Comparison of ENCODE assay signal across 16 cellular contexts in genomic region chr3:45626096-45626887, GRCh38.
"Had no signal": no experiment of that assay in that cellular context is flagged by ENCODE, and none has a peak within 500 bp of the region (broad histone marks: within the 10 kb centered on the region; RNA-seq: fewer than 3 reads in every experiment).

No MANE protein-coding gene starts in this region.

- FAIRE-seq: frontal cortex, urothelium cell line had no signal

- ATAC-seq: activated CD8-positive, alpha-beta T cell treated with anti-CD3 and anti-CD28 coated beads for 36 hours; activated T-cell treated with anti-CD3 and anti-CD28 coated beads, Interleukin-2, amount 50 U/mL, for 4 hours; naive thymus-derived CD4-positive, alpha-beta T cell; stimulated activated memory B cell treated with anti-CD40 and anti-IgM and Interleukin-4, amounts not matched to agents 10 μg/mL and 1 μg/mL and 100 μg/mL, for 72 hours had no signal

- H3K9me3 ChIP-seq: thyroid gland had no signal

- H2AFZ ChIP-seq: parathyroid adenoma had no signal

- H3K27ac ChIP-seq: parathyroid adenoma had no signal

- H3K9ac ChIP-seq: parathyroid adenoma had no signal

- H3K36me3 ChIP-seq: thyroid gland had no signal

- H3K4me1 ChIP-seq: parathyroid adenoma had no signal

- H3K4me3 ChIP-seq: lung, thyroid gland had no signal

- DNase-seq: activated CD8-positive, alpha-beta T cell treated with anti-CD3 and anti-CD28 coated beads for 36 hours; activated effector memory CD4-positive, alpha-beta T cell treated with anti-CD3 and anti-CD28 coated beads, Interleukin-2, amount 50 U/mL, for 16 hours; activated T-cell treated with anti-CD3 and anti-CD28 coated beads, Interleukin-2, amount 50 U/mL, for 4 hours; caudate nucleus; cortex of kidney; effector CD4-positive, alpha-beta T cell; head of caudate nucleus; naive thymus-derived CD4-positive, alpha-beta T cell; stimulated activated CD4-positive, alpha-beta T cell treated with anti-CD3 and anti-CD28 coated beads, Interleukin-2, amount 100 ng/mL, for 48 hours; T-helper 1 cell; thyroid gland had no signal

- H3K27me3 ChIP-seq: thyroid gland had no signal
